Comparison of ENCODE assay signal across 44 cellular contexts in genomic region chr11:5138256-5138655, GRCh38. TPM values are rescaled to one million over a fixed set of nuclear protein-coding genes. Genes with fewer than 3 reads are reported as not detected.
"Had no signal": no experiment of that assay in that cellular context is flagged by ENCODE, and none has a peak within 500 bp of the region (broad histone marks: within the 10 kb centered on the region; RNA-seq: fewer than 3 reads in every experiment).

TSS of gene OR52A5 (minus strand) at chr11:5138356. CDS start at chr11:5132642, 5,714 bp downstream.

- H3K9me3 ChIP-seq: adrenal gland, ascending aorta, body of pancreas, breast epithelium had no signal

- H3K4me3 ChIP-seq: adrenal gland, ascending aorta, body of pancreas, breast epithelium, cardiac muscle cell had no signal

- H3K4me1 ChIP-seq: adrenal gland, ascending aorta, body of pancreas, breast epithelium had no signal

- H3K36me3 ChIP-seq: adrenal gland, ascending aorta, brain microvascular endothelial cell, breast epithelium, cardiac muscle cell had no signal

- H3K27ac Mint-ChIP-seq: activated naive CD4-positive, alpha-beta T cell treated with anti-CD3 and anti-CD28 coated beads for 36 hours; activated naive CD4-positive, alpha-beta T cell treated with anti-CD3 and anti-CD28 coated beads, Interleukin-2, amount 10 ng/mL, durations not matched to agents 7 days and 5 days; activated naive CD4-positive, alpha-beta T cell treated with anti-CD3 and anti-CD28 coated beads, Interleukin-2, amount 50 U/mL, for 24 hours; activated naive CD4-positive, alpha-beta T cell treated with anti-CD3 and anti-CD28 coated beads, Interleukin-2, amount 50 U/mL, for 72 hours; activated naive CD8-positive, alpha-beta T cell; activated naive CD8-positive, alpha-beta T cell treated with anti-CD3 and anti-CD28 coated beads for 36 hours; activated naive CD8-positive, alpha-beta T cell treated with anti-CD3 and anti-CD28 coated beads, Interleukin-2, amount 10 ng/mL, durations not matched to agents 7 days and 5 days; activated naive CD8-positive, alpha-beta T cell treated with anti-CD3 and anti-CD28 coated beads, Interleukin-2, amount 50 U/mL, for 24 hours; activated T-cell treated with anti-CD3 and anti-CD28 coated beads, Interleukin-2, amount 50 U/mL, for 24 hours; activated T-cell treated with anti-CD3 and anti-CD28 coated beads, Interleukin-2, amount 50 U/mL, for 72 hours; activated T-helper 1 cell treated with anti-CD3 and anti-CD28 coated beads, Interleukin-12 subunit alpha, Interleukin-12 subunit beta, Interleukin-2, Interleukin-4 antibody, amounts not matched to agents 30 ng/mL and 10 ng/mL and 1 ng/mL, durations not matched to agents 14 hours and 24 hours and 36 hours; activated T-helper 17 cell treated with anti-CD3 and anti-CD28 coated beads, Interleukin-2, amount 50 U/mL, for 72 hours; activated T-helper 2 cell treated with anti-CD3 and anti-CD28 coated beads, Interferon-gamma antibody, Interleukin-2, Interleukin-4, amounts not matched to agents 10 μg/mL and 5 μg/mL and 100 μg/mL, durations not matched to agents 14 hours and 24 hours and 36 hours; brain had no signal

- ATAC-seq: activated naive CD4-positive, alpha-beta T cell treated with anti-CD3 and anti-CD28 coated beads, Interleukin-2, amount 50 U/mL, for 72 hours; activated naive CD8-positive, alpha-beta T cell treated with anti-CD3 and anti-CD28 coated beads, Interleukin-2, amount 50 U/mL, for 24 hours; activated T-cell treated with anti-CD3 and anti-CD28 coated beads, Interleukin-2, amount 50 U/mL, for 4 hours; activated T-cell treated with anti-CD3 and anti-CD28 coated beads, Interleukin-2, amount 50 U/mL, for 72 hours; activated T-helper 17 cell treated with anti-CD3 and anti-CD28 coated beads, Interleukin-2, amount 50 U/mL, for 72 hours; body of pancreas had no signal

- H3K9me3 Mint-ChIP-seq: activated naive CD4-positive, alpha-beta T cell treated with anti-CD3 and anti-CD28 coated beads for 36 hours; activated naive CD4-positive, alpha-beta T cell treated with anti-CD3 and anti-CD28 coated beads, Interleukin-2, amount 10 ng/mL, durations not matched to agents 7 days and 5 days; activated naive CD4-positive, alpha-beta T cell treated with anti-CD3 and anti-CD28 coated beads, Interleukin-2, amount 50 U/mL, for 24 hours; activated naive CD4-positive, alpha-beta T cell treated with anti-CD3 and anti-CD28 coated beads, Interleukin-2, amount 50 U/mL, for 72 hours; activated naive CD8-positive, alpha-beta T cell treated with anti-CD3 and anti-CD28 coated beads for 36 hours; activated naive CD8-positive, alpha-beta T cell treated with anti-CD3 and anti-CD28 coated beads, Interleukin-2, amount 10 ng/mL, durations not matched to agents 7 days and 5 days; activated naive CD8-positive, alpha-beta T cell treated with anti-CD3 and anti-CD28 coated beads, Interleukin-2, amount 50 U/mL, for 24 hours; activated T-cell treated with anti-CD3 and anti-CD28 coated beads, Interleukin-2, amount 50 U/mL, for 24 hours; activated T-cell treated with anti-CD3 and anti-CD28 coated beads, Interleukin-2, amount 50 U/mL, for 4 hours; activated T-cell treated with anti-CD3 and anti-CD28 coated beads, Interleukin-2, amount 50 U/mL, for 72 hours; activated T-helper 1 cell treated with anti-CD3 and anti-CD28 coated beads, Interleukin-12 subunit alpha, Interleukin-12 subunit beta, Interleukin-2, Interleukin-4 antibody, amounts not matched to agents 30 ng/mL and 10 ng/mL and 1 ng/mL, durations not matched to agents 14 hours and 24 hours and 36 hours; activated T-helper 17 cell treated with anti-CD3 and anti-CD28 coated beads, Interleukin-2, amount 50 U/mL, for 72 hours; activated T-helper 2 cell treated with anti-CD3 and anti-CD28 coated beads, Interferon-gamma antibody, Interleukin-2, Interleukin-4, amounts not matched to agents 10 μg/mL and 5 μg/mL and 100 μg/mL, durations not matched to agents 14 hours and 24 hours and 36 hours; brain; central memory CD8-positive, alpha-beta T cell had no signal

- H3K4me3 Mint-ChIP-seq: activated naive CD4-positive, alpha-beta T cell treated with anti-CD3 and anti-CD28 coated beads for 36 hours; activated naive CD4-positive, alpha-beta T cell treated with anti-CD3 and anti-CD28 coated beads, Interleukin-2, amount 10 ng/mL, durations not matched to agents 7 days and 5 days; activated naive CD4-positive, alpha-beta T cell treated with anti-CD3 and anti-CD28 coated beads, Interleukin-2, amount 50 U/mL, for 24 hours; activated naive CD8-positive, alpha-beta T cell; activated naive CD8-positive, alpha-beta T cell treated with anti-CD3 and anti-CD28 coated beads for 36 hours; activated naive CD8-positive, alpha-beta T cell treated with anti-CD3 and anti-CD28 coated beads, Interleukin-2, amount 10 ng/mL, durations not matched to agents 7 days and 5 days; activated naive CD8-positive, alpha-beta T cell treated with anti-CD3 and anti-CD28 coated beads, Interleukin-2, amount 50 U/mL, for 24 hours; activated T-cell treated with anti-CD3 and anti-CD28 coated beads, Interleukin-2, amount 50 U/mL, for 24 hours; activated T-cell treated with anti-CD3 and anti-CD28 coated beads, Interleukin-2, amount 50 U/mL, for 4 hours; activated T-cell treated with anti-CD3 and anti-CD28 coated beads, Interleukin-2, amount 50 U/mL, for 72 hours; activated T-helper 1 cell treated with anti-CD3 and anti-CD28 coated beads, Interleukin-12 subunit alpha, Interleukin-12 subunit beta, Interleukin-2, Interleukin-4 antibody, amounts not matched to agents 30 ng/mL and 10 ng/mL and 1 ng/mL, durations not matched to agents 14 hours and 24 hours and 36 hours; activated T-helper 17 cell treated with anti-CD3 and anti-CD28 coated beads, Interleukin-2, amount 50 U/mL, for 72 hours; brain; central memory CD8-positive, alpha-beta T cell had no signal

- H3K27me3 ChIP-seq: adrenal gland, ascending aorta, body of pancreas, brain microvascular endothelial cell, breast epithelium, cardiac muscle cell had no signal

- DNase-seq: activated effector memory CD4-positive, alpha-beta T cell treated with anti-CD3 and anti-CD28 coated beads, Interleukin-2, amount 50 U/mL, for 16 hours; activated effector memory CD4-positive, alpha-beta T cell treated with Interleukin-2 at 50 U/mL for 16 hours; activated gamma-delta T cell; activated gamma-delta T cell treated with Interleukin-2 at 50 U/mL for 16 hours; activated naive CD4-positive, alpha-beta T cell; activated naive CD4-positive, alpha-beta T cell treated with anti-CD3 and anti-CD28 coated beads for 36 hours; activated naive CD4-positive, alpha-beta T cell treated with anti-CD3 and anti-CD28 coated beads, Interleukin-2, amount 10 ng/mL, durations not matched to agents 7 days and 5 days; activated naive CD4-positive, alpha-beta T cell treated with anti-CD3 and anti-CD28 coated beads, Interleukin-2, amount 50 U/mL, for 16 hours; activated naive CD4-positive, alpha-beta T cell treated with Interleukin-2 at 50 U/mL for 16 hours; activated naive CD8-positive, alpha-beta T cell treated with anti-CD3 and anti-CD28 coated beads for 36 hours; activated naive CD8-positive, alpha-beta T cell treated with anti-CD3 and anti-CD28 coated beads, Interleukin-2, amount 10 ng/mL, durations not matched to agents 7 days and 5 days; activated naive CD8-positive, alpha-beta T cell treated with anti-CD3 and anti-CD28 coated beads, Interleukin-2, amount 50 U/mL, for 24 hours; activated T-cell treated with anti-CD3 and anti-CD28 coated beads, Interleukin-2, amount 50 U/mL, for 1 hour; activated T-cell treated with anti-CD3 and anti-CD28 coated beads, Interleukin-2, amount 50 U/mL, for 24 hours; activated T-cell treated with anti-CD3 and anti-CD28 coated beads, Interleukin-2, amount 50 U/mL, for 4 hours; activated T-cell treated with anti-CD3 and anti-CD28 coated beads, Interleukin-2, amount 50 U/mL, for 48 hours; activated T-cell treated with anti-CD3 and anti-CD28 coated beads, Interleukin-2, amount 50 U/mL, for 72 hours; adrenal gland; amniotic stem cell; amygdala; anterior cingulate cortex; aorta; body of pancreas; brain microvascular endothelial cell; caudate nucleus; central memory CD4-positive, alpha-beta T cell; cerebellar nuclear complex had no signal

- H3K36me3 Mint-ChIP-seq: activated naive CD4-positive, alpha-beta T cell treated with anti-CD3 and anti-CD28 coated beads, Interleukin-2, amount 10 ng/mL, durations not matched to agents 7 days and 5 days; activated naive CD4-positive, alpha-beta T cell treated with anti-CD3 and anti-CD28 coated beads, Interleukin-2, amount 50 U/mL, for 24 hours; activated naive CD4-positive, alpha-beta T cell treated with anti-CD3 and anti-CD28 coated beads, Interleukin-2, amount 50 U/mL, for 72 hours; activated naive CD8-positive, alpha-beta T cell; activated naive CD8-positive, alpha-beta T cell treated with anti-CD3 and anti-CD28 coated beads for 36 hours; activated naive CD8-positive, alpha-beta T cell treated with anti-CD3 and anti-CD28 coated beads, Interleukin-2, amount 10 ng/mL, durations not matched to agents 7 days and 5 days; brain had no signal

- H3K4me1 Mint-ChIP-seq: activated naive CD4-positive, alpha-beta T cell treated with anti-CD3 and anti-CD28 coated beads, Interleukin-2, amount 10 ng/mL, durations not matched to agents 7 days and 5 days; activated naive CD4-positive, alpha-beta T cell treated with anti-CD3 and anti-CD28 coated beads, Interleukin-2, amount 50 U/mL, for 24 hours; activated naive CD8-positive, alpha-beta T cell treated with anti-CD3 and anti-CD28 coated beads for 36 hours; activated naive CD8-positive, alpha-beta T cell treated with anti-CD3 and anti-CD28 coated beads, Interleukin-2, amount 10 ng/mL, durations not matched to agents 7 days and 5 days; activated naive CD8-positive, alpha-beta T cell treated with anti-CD3 and anti-CD28 coated beads, Interleukin-2, amount 50 U/mL, for 24 hours; activated T-helper 17 cell treated with anti-CD3 and anti-CD28 coated beads, Interleukin-2, amount 50 U/mL, for 72 hours; brain; central memory CD8-positive, alpha-beta T cell had no signal

- H3K27me3 Mint-ChIP-seq: activated naive CD4-positive, alpha-beta T cell treated with anti-CD3 and anti-CD28 coated beads, Interleukin-2, amount 10 ng/mL, durations not matched to agents 7 days and 5 days; activated naive CD8-positive, alpha-beta T cell treated with anti-CD3 and anti-CD28 coated beads, Interleukin-2, amount 50 U/mL, for 24 hours had no signal

- H3K27ac ChIP-seq: adrenal gland, ascending aorta, body of pancreas, brain microvascular endothelial cell, breast epithelium, cardiac muscle cell had no signal

RNA-seq across cellular contexts. Expression of gene OR52A5, which starts in this region (rescaled TPM):
- total RNA-seq: activated naive CD4-positive, alpha-beta T cell treated with anti-CD3 and anti-CD28 coated beads for 36 hours; activated naive CD4-positive, alpha-beta T cell treated with anti-CD3 and anti-CD28 coated beads, Interleukin-2, amount 50 U/mL, for 72 hours; activated naive CD8-positive, alpha-beta T cell treated with anti-CD3 and anti-CD28 coated beads for 36 hours; activated naive CD8-positive, alpha-beta T cell treated with anti-CD3 and anti-CD28 coated beads, Interleukin-2, amount 10 ng/mL, durations not matched to agents 7 days and 5 days; activated T-cell treated with anti-CD3 and anti-CD28 coated beads, Interleukin-2, amount 50 U/mL, for 4 hours; activated T-cell treated with anti-CD3 and anti-CD28 coated beads, Interleukin-2, amount 50 U/mL, for 72 hours; activated T-helper 1 cell treated with anti-CD3 and anti-CD28 coated beads, Interleukin-12 subunit alpha, Interleukin-12 subunit beta, Interleukin-2, Interleukin-4 antibody, amounts not matched to agents 30 ng/mL and 10 ng/mL and 1 ng/mL, durations not matched to agents 14 hours and 24 hours and 36 hours; activated T-helper 17 cell treated with anti-CD3 and anti-CD28 coated beads, Interleukin-2, amount 50 U/mL, for 72 hours; activated T-helper 2 cell treated with anti-CD3 and anti-CD28 coated beads, Interferon-gamma antibody, Interleukin-2, Interleukin-4, amounts not matched to agents 10 μg/mL and 5 μg/mL and 100 μg/mL, durations not matched to agents 14 hours and 24 hours and 36 hours; adrenal gland; aorta; ascending aorta; astrocyte; body of pancreas; breast epithelium; bronchial epithelial cell; cardiac muscle cell; cardiac septum; cerebellum; chondrocyte had no signal
- polyA plus RNA-seq: adipose tissue, adrenal gland, aorta, cardiac muscle cell had no signal
